38 cellular contexts compared by ENCODE assay signal in genomic region chr9:133560944-133561343, GRCh38. TPM values are rescaled to one million over a fixed set of nuclear protein-coding genes. Genes with fewer than 3 reads are reported as not detected.
"Had no signal": no experiment of that assay in that cellular context is flagged by ENCODE, and none has a peak within 500 bp of the region (broad histone marks: within the 10 kb centered on the region; RNA-seq: fewer than 3 reads in every experiment).

No MANE protein-coding gene starts in this region.

- FAIRE-seq: astrocyte, bronchial epithelial cell, colon, endometrium, endothelial cell of umbilical vein had no signal

- ATAC-seq: activated CD4-positive, CD25-positive, alpha-beta regulatory T cell treated with anti-CD3 and anti-CD28 coated beads, Interleukin-2, amount 50 U/mL, for 24 hours; activated CD8-positive, alpha-beta T cell treated with anti-CD3 and anti-CD28 coated beads for 36 hours; activated T-cell treated with anti-CD3 and anti-CD28 coated beads, Interleukin-2, amount 50 U/mL, for 4 hours; activated T-helper 17 cell treated with anti-CD3 and anti-CD28 coated beads, Interleukin-2, amount 50 U/mL, for 72 hours; gastroesophageal sphincter; T-helper 17 cell had no signal

- H3K9me3 ChIP-seq: esophagus squamous epithelium, gastroesophageal sphincter had no signal

- H3K4me3 ChIP-seq: esophagus squamous epithelium, gastroesophageal sphincter had no signal

- H3K27ac ChIP-seq: brain microvascular endothelial cell, epithelial cell of prostate, WERI-Rb-1 had no signal

- H3K36me3 ChIP-seq: brain microvascular endothelial cell, esophagus squamous epithelium, WERI-Rb-1 had no signal

- DNase-seq: activated B cell treated with CpG ODN at 0.5 μM for 24 hours; activated CD4-positive, alpha-beta T cell treated with anti-CD3 and anti-CD28 coated beads for 48 hours; activated CD4-positive, alpha-beta T cell treated with anti-CD3 and anti-CD28 coated beads, Interleukin-2, amount 50 U/mL, for 1 hour; activated CD4-positive, alpha-beta T cell treated with anti-CD3 and anti-CD28 coated beads, Interleukin-2, amount 50 U/mL, for 48 hours; activated CD8-positive, alpha-beta memory T cell treated with anti-CD3 and anti-CD28 coated beads for 24 hours; activated CD8-positive, alpha-beta T cell treated with anti-CD3 and anti-CD28 coated beads for 36 hours; activated effector memory CD4-positive, alpha-beta T cell treated with Interleukin-2 at 50 U/mL for 16 hours; activated gamma-delta T cell treated with Interleukin-2 at 50 U/mL for 16 hours; activated naive CD4-positive, alpha-beta T cell treated with anti-CD3 and anti-CD28 coated beads, Interleukin-2, amount 50 U/mL, for 16 hours; activated naive CD4-positive, alpha-beta T cell treated with Interleukin-2 at 50 U/mL for 16 hours; activated T-cell treated with anti-CD3 and anti-CD28 coated beads, Interleukin-2, amount 50 U/mL, for 4 hours; amniotic stem cell; brain microvascular endothelial cell; cortex of kidney; dermis blood vessel endothelial cell; effector CD8-positive, alpha-beta T cell; esophagus squamous epithelium; foreskin melanocyte; T-helper 1 cell; T-helper 17 cell; T1000; WERI-Rb-1 had no signal

RNA-seq across cellular contexts. Expression of gene ADAMTSL2, which starts 26.4 kb away (rescaled TPM):
- total RNA-seq: activated B cell treated with CpG ODN at 0.5 μM for 24 hours; activated T-helper 17 cell treated with anti-CD3 and anti-CD28 coated beads, Interleukin-2, amount 50 U/mL, for 72 hours; bronchial epithelial cell; endothelial cell of umbilical vein; glomerular endothelial cell; T-helper 17 cell had no signal
- polyA plus RNA-seq: endothelial cell of umbilical vein had no signal

RNA-seq across cellular contexts. Expression of gene MYMK, which starts 36.2 kb away (rescaled TPM):
- total RNA-seq: activated B cell treated with CpG ODN at 0.5 μM for 24 hours; activated CD8-positive, alpha-beta T cell treated with anti-CD3 and anti-CD28 coated beads for 36 hours; activated T-cell treated with anti-CD3 and anti-CD28 coated beads, Interleukin-2, amount 50 U/mL, for 4 hours; activated T-helper 17 cell treated with anti-CD3 and anti-CD28 coated beads, Interleukin-2, amount 50 U/mL, for 72 hours; astrocyte; bronchial epithelial cell; cardiac septum; cerebellum; dermis blood vessel endothelial cell; endothelial cell of umbilical vein; esophagus squamous epithelium; fibroblast of lung; fibroblast of villous mesenchyme; gastroesophageal sphincter; glomerular endothelial cell; T-helper 17 cell had no signal
- polyA plus RNA-seq: adipose tissue, endothelial cell of umbilical vein, esophagus, fibroblast of lung had no signal

RNA-seq across cellular contexts. Expression of gene FAM163B, which starts 48.2 kb away (rescaled TPM):
- total RNA-seq: activated B cell treated with CpG ODN at 0.5 μM for 24 hours; activated CD8-positive, alpha-beta T cell treated with anti-CD3 and anti-CD28 coated beads for 36 hours; activated T-cell treated with anti-CD3 and anti-CD28 coated beads, Interleukin-2, amount 50 U/mL, for 4 hours; activated T-helper 17 cell treated with anti-CD3 and anti-CD28 coated beads, Interleukin-2, amount 50 U/mL, for 72 hours; astrocyte; bronchial epithelial cell; cardiac septum; dermis blood vessel endothelial cell; endothelial cell of umbilical vein; esophagus squamous epithelium; fibroblast of lung; fibroblast of villous mesenchyme; gastroesophageal sphincter; glomerular endothelial cell; T-helper 17 cell had no signal
- polyA plus RNA-seq: adipose tissue, endothelial cell of umbilical vein, esophagus, fibroblast of lung had no signal
